Comparison of ENCODE assay signal across 1 cellular context in the genomic region with DNA sequence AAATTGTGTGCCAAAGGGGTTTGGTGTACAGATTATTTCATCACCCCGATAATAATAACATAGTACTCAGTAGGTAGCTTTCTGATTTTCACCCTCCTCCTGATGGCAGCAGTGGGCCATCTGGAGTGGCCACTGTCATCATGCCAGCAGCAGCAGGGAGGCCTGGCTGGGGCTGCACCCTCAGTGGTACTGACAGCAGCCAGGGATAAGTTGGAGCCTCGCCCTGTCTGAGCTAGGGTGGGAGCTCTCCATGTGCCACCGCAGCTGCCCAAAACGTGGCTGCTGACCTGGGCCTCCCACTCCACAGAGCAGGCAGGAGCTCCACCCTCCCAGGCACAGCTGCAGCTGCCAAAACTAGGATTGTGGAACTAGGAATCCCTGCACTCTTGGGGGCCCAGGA.
TF ChIP-seq lines count a peak whose summit lies in the region.

No MANE protein-coding gene starts in this region.

TF ChIP-seq in GM23338, 12 proteins besides CTCF, POLR2A, EP300 and RAD21 (continued from another document):
- TF ChIP-seq, protein P1, sequence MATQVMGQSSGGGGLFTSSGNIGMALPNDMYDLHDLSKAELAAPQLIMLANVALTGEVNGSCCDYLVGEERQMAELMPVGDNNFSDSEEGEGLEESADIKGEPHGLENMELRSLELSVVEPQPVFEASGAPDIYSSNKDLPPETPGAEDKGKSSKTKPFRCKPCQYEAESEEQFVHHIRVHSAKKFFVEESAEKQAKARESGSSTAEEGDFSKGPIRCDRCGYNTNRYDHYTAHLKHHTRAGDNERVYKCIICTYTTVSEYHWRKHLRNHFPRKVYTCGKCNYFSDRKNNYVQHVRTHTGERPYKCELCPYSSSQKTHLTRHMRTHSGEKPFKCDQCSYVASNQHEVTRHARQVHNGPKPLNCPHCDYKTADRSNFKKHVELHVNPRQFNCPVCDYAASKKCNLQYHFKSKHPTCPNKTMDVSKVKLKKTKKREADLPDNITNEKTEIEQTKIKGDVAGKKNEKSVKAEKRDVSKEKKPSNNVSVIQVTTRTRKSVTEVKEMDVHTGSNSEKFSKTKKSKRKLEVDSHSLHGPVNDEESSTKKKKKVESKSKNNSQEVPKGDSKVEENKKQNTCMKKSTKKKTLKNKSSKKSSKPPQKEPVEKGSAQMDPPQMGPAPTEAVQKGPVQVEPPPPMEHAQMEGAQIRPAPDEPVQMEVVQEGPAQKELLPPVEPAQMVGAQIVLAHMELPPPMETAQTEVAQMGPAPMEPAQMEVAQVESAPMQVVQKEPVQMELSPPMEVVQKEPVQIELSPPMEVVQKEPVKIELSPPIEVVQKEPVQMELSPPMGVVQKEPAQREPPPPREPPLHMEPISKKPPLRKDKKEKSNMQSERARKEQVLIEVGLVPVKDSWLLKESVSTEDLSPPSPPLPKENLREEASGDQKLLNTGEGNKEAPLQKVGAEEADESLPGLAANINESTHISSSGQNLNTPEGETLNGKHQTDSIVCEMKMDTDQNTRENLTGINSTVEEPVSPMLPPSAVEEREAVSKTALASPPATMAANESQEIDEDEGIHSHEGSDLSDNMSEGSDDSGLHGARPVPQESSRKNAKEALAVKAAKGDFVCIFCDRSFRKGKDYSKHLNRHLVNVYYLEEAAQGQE (IDR thresholded peaks at IDR 0.05; ENCODE audit: unreplicated experiment) = no peak
- TF ChIP-seq NANOG (IDR thresholded peaks at IDR 0.05; ENCODE audit: borderline replicate concordance) (no peak), EZH2phosphoT487 (IDR thresholded peaks at IDR 0.05; ENCODE audit: unreplicated experiment) (no peak), JUNB (IDR thresholded peaks at IDR 0.05; ENCODE audit: unreplicated experiment) (no peak), ZNF114 (CRISPR knock-in tag; IDR thresholded peaks at IDR 0.05) (no peak)
- TF ChIP-seq, protein P2, sequence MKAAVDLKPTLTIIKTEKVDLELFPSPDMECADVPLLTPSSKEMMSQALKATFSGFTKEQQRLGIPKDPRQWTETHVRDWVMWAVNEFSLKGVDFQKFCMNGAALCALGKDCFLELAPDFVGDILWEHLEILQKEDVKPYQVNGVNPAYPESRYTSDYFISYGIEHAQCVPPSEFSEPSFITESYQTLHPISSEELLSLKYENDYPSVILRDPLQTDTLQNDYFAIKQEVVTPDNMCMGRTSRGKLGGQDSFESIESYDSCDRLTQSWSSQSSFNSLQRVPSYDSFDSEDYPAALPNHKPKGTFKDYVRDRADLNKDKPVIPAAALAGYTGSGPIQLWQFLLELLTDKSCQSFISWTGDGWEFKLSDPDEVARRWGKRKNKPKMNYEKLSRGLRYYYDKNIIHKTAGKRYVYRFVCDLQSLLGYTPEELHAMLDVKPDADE (IDR thresholded peaks at IDR 0.05) = no peak
